23 cellular contexts compared by ENCODE assay signal in genomic region chr20:37418591-37418990, GRCh38.
"Had no signal": no experiment of that assay in that cellular context is flagged by ENCODE, and none has a peak within 500 bp of the region (broad histone marks: within the 10 kb centered on the region; RNA-seq: fewer than 3 reads in every experiment).

No MANE protein-coding gene starts in this region.

- H3K27ac ChIP-seq: colonic mucosa, epithelial cell of prostate, lower lobe of right lung, parathyroid adenoma, stomach, thyroid gland, vagina had no signal

- H3K4me3 ChIP-seq: colonic mucosa, lower lobe of right lung, stomach, thyroid gland, vagina had no signal

- ATAC-seq: esophagus mucosa; left ventricle myocardium superior; lower lobe of right lung; natural killer cell; sciatic nerve; stimulated activated effector memory CD8-positive, alpha-beta T cell treated with anti-CD3 and anti-CD28 coated beads, Interleukin-12 subunit alpha, Interleukin-12 subunit beta, amount 100 ng/mL, for 72 hours had no signal

- H3K9me3 ChIP-seq: colonic mucosa, lower lobe of right lung, stomach, thyroid gland, vagina had no signal

- H3K9me3 Mint-ChIP-seq: dendritic cell treated with granulocyte-macrophage colony-stimulating factor and Interleukin-4, amounts not matched to agents 40 ng/mL and 50 ng/mL, for 4 days; endodermal cell; natural killer cell; neural crest cell; stimulated activated effector memory CD8-positive, alpha-beta T cell treated with anti-CD3 and anti-CD28 coated beads, Interleukin-12 subunit alpha, Interleukin-12 subunit beta, amount 100 ng/mL, for 72 hours had no signal

- H3K4me3 Mint-ChIP-seq: dendritic cell treated with granulocyte-macrophage colony-stimulating factor and Interleukin-4, amounts not matched to agents 40 ng/mL and 50 ng/mL, for 4 days; endodermal cell; natural killer cell; neural crest cell; stimulated activated effector memory CD8-positive, alpha-beta T cell treated with anti-CD3 and anti-CD28 coated beads, Interleukin-12 subunit alpha, Interleukin-12 subunit beta, amount 100 ng/mL, for 72 hours had no signal

- H3K4me1 Mint-ChIP-seq: natural killer cell; stimulated activated effector memory CD8-positive, alpha-beta T cell treated with anti-CD3 and anti-CD28 coated beads, Interleukin-12 subunit alpha, Interleukin-12 subunit beta, amount 100 ng/mL, for 72 hours had no signal

- H3K4me1 ChIP-seq: colonic mucosa, lower lobe of right lung, parathyroid adenoma, stomach, thyroid gland, vagina had no signal

- H3K36me3 Mint-ChIP-seq: natural killer cell; stimulated activated effector memory CD8-positive, alpha-beta T cell treated with anti-CD3 and anti-CD28 coated beads, Interleukin-12 subunit alpha, Interleukin-12 subunit beta, amount 100 ng/mL, for 72 hours had no signal

- H3K27me3 ChIP-seq: colonic mucosa, thyroid gland, vagina had no signal

- H3K9ac ChIP-seq: parathyroid adenoma had no signal

- H3K36me3 ChIP-seq: colonic mucosa, lower lobe of right lung, stomach, thyroid gland, vagina had no signal

- H3K27ac Mint-ChIP-seq: dendritic cell treated with granulocyte-macrophage colony-stimulating factor and Interleukin-4, amounts not matched to agents 40 ng/mL and 50 ng/mL, for 4 days; endodermal cell; natural killer cell; progenitor cell of endocrine pancreas; stimulated activated effector memory CD8-positive, alpha-beta T cell treated with anti-CD3 and anti-CD28 coated beads, Interleukin-12 subunit alpha, Interleukin-12 subunit beta, amount 100 ng/mL, for 72 hours had no signal

- FAIRE-seq: frontal cortex, keratinocyte had no signal

- H3K79me2 ChIP-seq: parathyroid adenoma had no signal

- DNase-seq: colonic mucosa; effector CD8-positive, alpha-beta T cell; endodermal cell; left ventricle myocardium superior; lower lobe of right lung; natural killer cell; stimulated activated CD4-positive, alpha-beta T cell treated with anti-CD3 and anti-CD28 coated beads, Interleukin-2, amount 100 ng/mL, for 24 hours; stimulated activated CD4-positive, alpha-beta T cell treated with anti-CD3 and anti-CD28 coated beads, Interleukin-4, amount 100 ng/mL, for 24 hours; stimulated activated naive CD4-positive, alpha-beta T cell treated with Interleukin-2 at 50 U/mL for 16 hours; stomach; thyroid gland; trophoblast cell had no signal

- H2AFZ ChIP-seq: parathyroid adenoma had no signal
